Comparison of ENCODE assay signal across 8 cellular contexts in genomic region chr2:55232863-55233657, GRCh38. TPM values are rescaled to one million over a fixed set of nuclear protein-coding genes. Genes with fewer than 3 reads are reported as not detected.
DNase-seq lines count a peak whose midpoint lies in the region; ATAC-seq and TF ChIP-seq lines count a peak whose summit lies in the region.

No MANE protein-coding gene starts in this region.

- H3K4me3 ChIP-seq in Peyer's patch: peak overlapping the region; percentile 70 to 96 (median 78)
- peak overlapping the region; percentile 96 for H3K4me3 ChIP-seq in left ventricle myocardium inferior

- H3K27me3 ChIP-seq in Peyer's patch: no peaks in the 10 kb centered on the region
- no peaks in the 10 kb centered on the region for H3K27me3 ChIP-seq in left ventricle myocardium inferior (ENCODE audit: low read depth)

- TF ChIP-seq POLR2A in Peyer's patch (IDR thresholded peaks at IDR 0.05): no peak

- POLR2A ChIA-PET in GM10248 (lab: Yijun Ruan, JAX): interaction anchor here (1.1 kb wide), 1 partner anchor 10 kb away, joined by 7 read pairs; no protein-coding TSS in a partner anchor

- peak overlapping the region; percentile 83 to 93 (median 91) for H3K27ac ChIP-seq in Peyer's patch
- H3K27ac ChIP-seq in left ventricle myocardium inferior (replicated peaks): peak overlapping the region; percentile 97

- H3K9me3 Mint-ChIP-seq in activated naive CD4-positive, alpha-beta T cell treated with anti-CD3 and anti-CD28 coated beads, Interleukin-2, amount 50 U/mL, for 72 hours: peaks cover 2 to 4% of the 10 kb centered on the region in 2 donors

- H3K27ac Mint-ChIP-seq in activated naive CD4-positive, alpha-beta T cell treated with anti-CD3 and anti-CD28 coated beads, Interleukin-2, amount 50 U/mL, for 72 hours: peak overlapping the region; percentile 98 to 100

- H3K4me1 ChIP-seq in Peyer's patch: peaks cover 0 to 13% (median 4%) of the 10 kb centered on the region in 4 donors
- H3K4me1 ChIP-seq in left ventricle myocardium inferior: peaks cover 49% of the 10 kb centered on the region

- H3K36me3 Mint-ChIP-seq in activated naive CD4-positive, alpha-beta T cell treated with anti-CD3 and anti-CD28 coated beads, Interleukin-2, amount 50 U/mL, for 72 hours: peaks cover 52% of the 10 kb centered on the region in 2 donors

- TF ChIP-seq CTCF in GM10248 (IDR thresholded peaks at IDR 0.05; ENCODE audit: control extremely low read depth, extremely low read depth, low read depth, missing control alignments) (no peak), Peyer's patch (IDR thresholded peaks at IDR 0.05) (no peak), left ventricle myocardium inferior (IDR thresholded peaks at IDR 0.05; ENCODE audit: borderline replicate concordance) (no peak)

- peak; percentile 35 for ATAC-seq in HG02642 (IDR thresholded peaks at IDR 0.05; ENCODE audit: poor library complexity, unreplicated experiment)
- peak in 1 of 2 donors; percentile 68 for ATAC-seq in activated naive CD4-positive, alpha-beta T cell treated with anti-CD3 and anti-CD28 coated beads, Interleukin-2, amount 50 U/mL, for 72 hours
- peak; percentile 37 for ATAC-seq in sciatic nerve
- no peak for ATAC-seq in GM18858 (IDR thresholded peaks at IDR 0.05; ENCODE audit: unreplicated experiment)

- CTCF ChIA-PET in GM10248 (lab: Yijun Ruan, JAX): interaction anchor here (0.6 to 1.0 kb wide), 3 partner anchors 10 to 221 kb away, joined by 3 to 5 read pairs (median 3); no protein-coding TSS in a partner anchor

- peaks cover 0 to 36% (median 0%) of the 10 kb centered on the region in 3 donors for H3K36me3 ChIP-seq in Peyer's patch
- H3K36me3 ChIP-seq in left ventricle myocardium inferior: peaks cover 41% of the 10 kb centered on the region

- H3K9me3 ChIP-seq in Peyer's patch (no peaks in the 10 kb centered on the region), left ventricle myocardium inferior (replicated peaks) (no peaks in the 10 kb centered on the region)

- peak; percentile 20 for DNase-seq in GM10248 (ENCODE audit: extremely low spot score)
- peak in 2 of 3 donors; percentile 61 to 66 for DNase-seq in Peyer's patch
- DNase-seq in activated naive CD4-positive, alpha-beta T cell treated with anti-CD3 and anti-CD28 coated beads, Interleukin-2, amount 50 U/mL, for 72 hours (ENCODE audit: low spot score in 2 of 2): peak in 1 of 2 donors; percentile 75
- no peak for DNase-seq in left ventricle myocardium inferior
- peak; percentile 67 for DNase-seq in sciatic nerve (ENCODE audit: low spot score)
- DNase-seq in GOT3 (lab: John Stamatoyannopoulos, UW): no peak

- intact Hi-C loops in left ventricle myocardium inferior (cut with micrococcal nuclease) (no loop called here), sciatic nerve (cut with DNase I) (no loop called here)

RNA-seq across cellular contexts. Expression of gene RPS27A, which starts 0.6 kb away (rescaled TPM):
- 1,000 to 10,000 TPM in 1 of 4 donors, 100 to 1,000 TPM in 3; 314 to 1,603 (median 586) TPM for total RNA-seq in Peyer's patch
- 1,000 to 10,000 TPM; 1,123 to 1,275 TPM for total RNA-seq in activated naive CD4-positive, alpha-beta T cell treated with anti-CD3 and anti-CD28 coated beads, Interleukin-2, amount 50 U/mL, for 72 hours
- 459 TPM for total RNA-seq in left ventricle myocardium inferior
- total RNA-seq in sciatic nerve: 762 TPM

RNA-seq across cellular contexts. Expression of gene CLHC1, which starts 1.0 kb away (rescaled TPM):
- total RNA-seq in Peyer's patch: 10 to 100 TPM in 1 of 4 donors, 1 to 10 TPM in 3; 1.9 to 15.3 (median 8.1) TPM
- total RNA-seq in activated naive CD4-positive, alpha-beta T cell treated with anti-CD3 and anti-CD28 coated beads, Interleukin-2, amount 50 U/mL, for 72 hours: 10 to 100 TPM in 1 of 2 donors, 1 to 10 TPM in 1; 2.7 to 10.3 TPM
- total RNA-seq in left ventricle myocardium inferior: 7.5 TPM
- total RNA-seq in sciatic nerve: 11.9 TPM

RNA-seq across cellular contexts. Expression of gene MTIF2, which starts 36.0 kb away (rescaled TPM):
- total RNA-seq in Peyer's patch (10 to 100 TPM; 31.3 to 46.2 (median 34.6) TPM), left ventricle myocardium inferior (53.0 TPM), sciatic nerve (18.2 TPM)
- 10 to 100 TPM; 35.5 to 38.8 TPM for total RNA-seq in activated naive CD4-positive, alpha-beta T cell treated with anti-CD3 and anti-CD28 coated beads, Interleukin-2, amount 50 U/mL, for 72 hours

Comparison
In these comparisons a context has a peak if more than half of its experiments do, and no peak if none do; other contexts are left out.
1. DNase-seq: peak in GM10248 (single experiment), Peyer's patch (2 of 3) and sciatic nerve (single experiment); none in left ventricle myocardium inferior (single experiment) and GOT3 (single experiment).